ENCODE assay signal across 8 cellular contexts in genomic region chrX:139204903-139205667, GRCh38.
DNase-seq lines count a peak whose midpoint lies in the region; ATAC-seq, FAIRE-seq and TF ChIP-seq lines count a peak whose summit lies in the region.

No MANE protein-coding gene starts in this region.

- H3K27me3 ChIP-seq in CD8-positive, alpha-beta T cell (ENCODE audit: insufficient read depth, low read length), result peaks cover 3% of the 10 kb centered on the region
- H3K27me3 ChIP-seq in IMR-90 (ENCODE audit: control insufficient read depth, insufficient read depth, low read length) (peaks cover 10% of the 10 kb centered on the region; the same call in 1 of the 2 replicates), keratinocyte (ENCODE audit: control insufficient read depth, extremely low read depth, insufficient read depth, low read length) (peaks cover 33% of the 10 kb centered on the region)

- no peak overlapping the region for H4K91ac ChIP-seq in IMR-90 (ENCODE audit: insufficient read depth, low read depth, low read length)

- intact Hi-C loops in CD8-positive, alpha-beta T cell (cut with DNase I, micrococcal nuclease), result no loop called here
- intact Hi-C loops in IMR-90 (cut with micrococcal nuclease), result no loop called here

- H3K9me3 Mint-ChIP-seq in CD8-positive, alpha-beta T cell, result no peaks in the 10 kb centered on the region
- H3K9me3 Mint-ChIP-seq in stimulated activated naive B cell treated with anti-CD40 and anti-IgM and Interleukin-4, amounts not matched to agents 10 μg/mL and 1 μg/mL and 100 μg/mL, for 72 hours, result peaks cover 0 to 1% of the 10 kb centered on the region in 2 donors
- H3K9me3 Mint-ChIP-seq in activated T-helper 17 cell treated with anti-CD3 and anti-CD28 coated beads, Interleukin-2, amount 50 U/mL, for 72 hours, result no peaks in the 10 kb centered on the region

- H4K8ac ChIP-seq in IMR-90 (ENCODE audit: low read depth in 2 of 2, low read length in 2 of 2), result no peak overlapping the region

- H3K4me3 ChIP-seq in CD8-positive, alpha-beta T cell (ENCODE audit: low read depth, low read length), result no peak overlapping the region
- H3K4me3 ChIP-seq in IMR-90 (ENCODE audit: insufficient read depth, low read depth, low read length), result no peak overlapping the region
- peak overlapping the region; percentile 53 for H3K4me3 ChIP-seq in astrocyte of the cerebellum (ENCODE audit: low read depth, low read length)
- peak overlapping the region in 2 of 3 experiments; percentile 20 to 51 for H3K4me3 ChIP-seq in keratinocyte (ENCODE audit: control insufficient read depth in 2 of 3, extremely low read depth in 1 of 3, insufficient read depth in 2 of 3, low read depth in 1 of 3, low read length in 3 of 3)

- H3K4me2 ChIP-seq in IMR-90 (ENCODE audit: low read depth, low read length) (no peak overlapping the region), keratinocyte (ENCODE audit: control insufficient read depth, extremely low read depth, insufficient read depth, low read depth, low read length) (peak overlapping the region; percentile 41)

- H3K18ac ChIP-seq in IMR-90 (ENCODE audit: low read depth, low read length), result no peak overlapping the region

- no peak for DNase-seq in CD8-positive, alpha-beta T cell
- DNase-seq in IMR-90, result no peak
- no peak for DNase-seq in astrocyte of the cerebellum (ENCODE audit: low read depth)
- DNase-seq in keratinocyte (ENCODE audit: low read depth, low spot score), result no peak
- DNase-seq in stimulated activated naive B cell treated with anti-CD40 and anti-IgM and Interleukin-4, amounts not matched to agents 10 μg/mL and 1 μg/mL and 100 μg/mL, for 72 hours, result no peak

- H3K4me3 Mint-ChIP-seq in CD8-positive, alpha-beta T cell, result peak overlapping the region; percentile 35
- H3K4me3 Mint-ChIP-seq in stimulated activated naive B cell treated with anti-CD40 and anti-IgM and Interleukin-4, amounts not matched to agents 10 μg/mL and 1 μg/mL and 100 μg/mL, for 72 hours, result peak overlapping the region; percentile 81 to 83
- H3K4me3 Mint-ChIP-seq in activated T-helper 17 cell treated with anti-CD3 and anti-CD28 coated beads, Interleukin-2, amount 50 U/mL, for 72 hours, result no peak overlapping the region

- no peak overlapping the region for H3K27ac ChIP-seq in CD8-positive, alpha-beta T cell (ENCODE audit: low read depth, low read length)
- H3K27ac ChIP-seq in IMR-90 (ENCODE audit: insufficient read depth, low read length) (no peak overlapping the region), keratinocyte (ENCODE audit: control insufficient read depth, insufficient read depth, low read length) (no peak overlapping the region)

- no peak for TF ChIP-seq CTCF in CD8-positive, alpha-beta T cell (IDR thresholded peaks at IDR 0.05)
- TF ChIP-seq CTCF in IMR-90 (conservative IDR thresholded peaks at IDR 0.05; ENCODE audit: low read depth, low read length) (no peak), astrocyte of the cerebellum (IDR thresholded peaks at IDR 0.05; ENCODE audit: low read depth, low read length, missing control alignments) (no peak), keratinocyte (optimal IDR thresholded peaks at IDR 0.05 in 1 of 3, IDR thresholded peaks at IDR 0.05 in 1 of 3, conservative IDR thresholded peaks at IDR 0.05 in 1 of 3; ENCODE audit: extremely low read depth in 1 of 3, insufficient read depth in 2 of 3, low read length in 3 of 3) (no peak)

- H3K23ac ChIP-seq in IMR-90 (ENCODE audit: low read depth, low read length), result no peak overlapping the region

- TF ChIP-seq RAD21 in IMR-90 (IDR thresholded peaks at IDR 0.05; ENCODE audit: low read length), result no peak

- no peaks in the 10 kb centered on the region for H3K36me3 ChIP-seq in CD8-positive, alpha-beta T cell (ENCODE audit: insufficient read depth, low read length)
- no peaks in the 10 kb centered on the region for H3K36me3 ChIP-seq in IMR-90 (ENCODE audit: control insufficient read depth, insufficient read depth, low read length)
- H3K36me3 ChIP-seq in keratinocyte (ENCODE audit: control insufficient read depth in 2 of 2, extremely low read depth in 1 of 2, insufficient read depth in 2 of 2, low read length in 2 of 2), result no peaks in the 10 kb centered on the region

- POLR2A ChIA-PET in CD8-positive, alpha-beta T cell (lab: Charles Lee), result no interaction called here
- POLR2A ChIA-PET in IMR-90 (lab: Charles Lee; ENCODE audit: unreplicated experiment), result no interaction called here

- H3K79me2 ChIP-seq in keratinocyte (ENCODE audit: control insufficient read depth, insufficient read depth, low read length), result no peaks in the 10 kb centered on the region

- H3K9ac ChIP-seq in IMR-90 (ENCODE audit: low read depth, low read length) (no peak overlapping the region), keratinocyte (ENCODE audit: control insufficient read depth, extremely low read depth, insufficient read depth, low read length) (no peak overlapping the region)

- no peak overlapping the region for H2BK15ac ChIP-seq in IMR-90 (ENCODE audit: low read depth, low read length)

- no TSS peak for BruUV-seq in IMR-90 (replicated peaks; lab: Mats Ljungman, UMichigan)

- H2BK20ac ChIP-seq in IMR-90 (ENCODE audit: low read depth, low read length), result no peak overlapping the region

- H3K27me3 Mint-ChIP-seq in CD8-positive, alpha-beta T cell (ENCODE audit: low read depth), result peaks cover 15% of the 10 kb centered on the region
- peaks cover 35 to 39% of the 10 kb centered on the region in 2 donors for H3K27me3 Mint-ChIP-seq in stimulated activated naive B cell treated with anti-CD40 and anti-IgM and Interleukin-4, amounts not matched to agents 10 μg/mL and 1 μg/mL and 100 μg/mL, for 72 hours
- H3K27me3 Mint-ChIP-seq in activated T-helper 17 cell treated with anti-CD3 and anti-CD28 coated beads, Interleukin-2, amount 50 U/mL, for 72 hours, result peaks cover 16% of the 10 kb centered on the region

- no peaks in the 10 kb centered on the region for H4K20me1 ChIP-seq in IMR-90 (ENCODE audit: insufficient read depth, low read length)
- H4K20me1 ChIP-seq in keratinocyte (ENCODE audit: control insufficient read depth, extremely low read depth, insufficient read depth, low read length), result no peaks in the 10 kb centered on the region

- 13% methylated on average over 3 of the region's 58 CpGs; no CpG with 5 or more reads in 1 of the 2 experiments for WGBS in IMR-90 (ENCODE audit: extremely low coverage in 2 of 2, insufficient read length in 1 of 2), 2 experiments

- no peak overlapping the region for H2BK120ac ChIP-seq in IMR-90 (ENCODE audit: low read depth, low read length)

- peaks cover 3% of the 10 kb centered on the region for H3K4me1 Mint-ChIP-seq in CD8-positive, alpha-beta T cell (ENCODE audit: low read depth)
- peaks cover 5 to 11% of the 10 kb centered on the region in 2 donors for H3K4me1 Mint-ChIP-seq in stimulated activated naive B cell treated with anti-CD40 and anti-IgM and Interleukin-4, amounts not matched to agents 10 μg/mL and 1 μg/mL and 100 μg/mL, for 72 hours
- H3K4me1 Mint-ChIP-seq in activated T-helper 17 cell treated with anti-CD3 and anti-CD28 coated beads, Interleukin-2, amount 50 U/mL, for 72 hours, result no peaks in the 10 kb centered on the region

- no peaks in the 10 kb centered on the region for H3K36me3 Mint-ChIP-seq in CD8-positive, alpha-beta T cell
- H3K36me3 Mint-ChIP-seq in stimulated activated naive B cell treated with anti-CD40 and anti-IgM and Interleukin-4, amounts not matched to agents 10 μg/mL and 1 μg/mL and 100 μg/mL, for 72 hours, result peaks cover 0 to 1% of the 10 kb centered on the region in 2 donors
- H3K36me3 Mint-ChIP-seq in activated T-helper 17 cell treated with anti-CD3 and anti-CD28 coated beads, Interleukin-2, amount 50 U/mL, for 72 hours (ENCODE audit: low read depth), result no peaks in the 10 kb centered on the region

- FAIRE-seq in keratinocyte (lab: Jason Lieb, UNC), result no peak

- H3K79me1 ChIP-seq in IMR-90 (ENCODE audit: low read depth in 1 of 2, low read length in 2 of 2), result no peaks in the 10 kb centered on the region

- H2AK9ac ChIP-seq in IMR-90 (replicated peaks; ENCODE audit: low read depth, low read length, poor library complexity), result no peak overlapping the region

- no peaks in the 10 kb centered on the region for H3K4me1 ChIP-seq in CD8-positive, alpha-beta T cell (ENCODE audit: insufficient read depth, low read length)
- H3K4me1 ChIP-seq in IMR-90 (ENCODE audit: control insufficient read depth, insufficient read depth, low read length) (no peaks in the 10 kb centered on the region), keratinocyte (ENCODE audit: control insufficient read depth, extremely low read depth, insufficient read depth, low read length) (no peaks in the 10 kb centered on the region)

- H2AK5ac ChIP-seq in IMR-90 (ENCODE audit: low read depth, low read length), result no peak overlapping the region

- no peak overlapping the region for H2AFZ ChIP-seq in IMR-90 (replicated peaks; ENCODE audit: low read length, poor library complexity)
- H2AFZ ChIP-seq in keratinocyte (ENCODE audit: control insufficient read depth, low read length), result no peak overlapping the region

- no peaks in the 10 kb centered on the region for H3K9me3 ChIP-seq in CD8-positive, alpha-beta T cell (ENCODE audit: low read length)
- H3K9me3 ChIP-seq in IMR-90 (ENCODE audit: control insufficient read depth, insufficient read depth, low read length) (no peaks in the 10 kb centered on the region; the same call in 1 of the 2 replicates), keratinocyte (ENCODE audit: control insufficient read depth, low read depth, low read length) (no peaks in the 10 kb centered on the region)

- H3K56ac ChIP-seq in IMR-90 (ENCODE audit: extremely low read depth, insufficient read depth, low read length), result no peak overlapping the region

- H3K27ac Mint-ChIP-seq in CD8-positive, alpha-beta T cell, result no peak overlapping the region
- H3K27ac Mint-ChIP-seq in stimulated activated naive B cell treated with anti-CD40 and anti-IgM and Interleukin-4, amounts not matched to agents 10 μg/mL and 1 μg/mL and 100 μg/mL, for 72 hours, result no peak overlapping the region
- no peak overlapping the region for H3K27ac Mint-ChIP-seq in activated T-helper 17 cell treated with anti-CD3 and anti-CD28 coated beads, Interleukin-2, amount 50 U/mL, for 72 hours

- H3K4ac ChIP-seq in IMR-90 (ENCODE audit: low read depth, low read length), result no peak overlapping the region

- in situ Hi-C loops in IMR-90 (cut with MboI; ENCODE audit: low sequenced_read_pairs), result no loop called here
- in situ Hi-C loops in astrocyte of the cerebellum (cut with HindIII; ENCODE audit: low sequenced_read_pairs), result no loop called here

- no peak overlapping the region for H3K14ac ChIP-seq in IMR-90 (replicated peaks; ENCODE audit: low read depth, low read length)

- CTCF ChIA-PET in CD8-positive, alpha-beta T cell (lab: Charles Lee), result no interaction called here
- CTCF ChIA-PET in IMR-90 (lab: Yijun Ruan, JAX), result no interaction called here

- dilution Hi-C loops in IMR-90 (cut with HindIII; ENCODE audit: low sequenced_read_pairs, unreplicated experiment) (no loop called here), keratinocyte (cut with MboI; ENCODE audit: extremely low pct_ligation_motif_present, low sequenced_read_pairs) (no loop called here)

- no peaks in the 10 kb centered on the region for H3K9me1 ChIP-seq in IMR-90 (ENCODE audit: insufficient read depth, low read length)
- no peaks in the 10 kb centered on the region for H3K9me1 ChIP-seq in keratinocyte (ENCODE audit: control insufficient read depth, extremely low read depth, insufficient read depth, low read length)

- no peak overlapping the region for H2BK5ac ChIP-seq in IMR-90 (ENCODE audit: low read depth, low read length, poor library complexity, severe bottlenecking)

- TF ChIP-seq POLR2A in IMR-90 (IDR thresholded peaks at IDR 0.05; ENCODE audit: low read depth, low read length), result no peak

- ATAC-seq in CD8-positive, alpha-beta T cell, result no peak
- peak; percentile 27; the same call in 1 of the 2 replicates for ATAC-seq in IMR-90 (ENCODE audit: low read depth)
- peak; percentile 46 to 54 for ATAC-seq in stimulated activated naive B cell treated with anti-CD40 and anti-IgM and Interleukin-4, amounts not matched to agents 10 μg/mL and 1 μg/mL and 100 μg/mL, for 72 hours (replicated peaks)
- no peak for ATAC-seq in HG03025 (IDR thresholded peaks at IDR 0.05; ENCODE audit: low FRiP score, unreplicated experiment)
- no peak for ATAC-seq in activated T-helper 17 cell treated with anti-CD3 and anti-CD28 coated beads, Interleukin-2, amount 50 U/mL, for 72 hours (replicated peaks)
- no peak for ATAC-seq in HG02610 (IDR thresholded peaks at IDR 0.05; ENCODE audit: unreplicated experiment)

- H4K5ac ChIP-seq in IMR-90 (ENCODE audit: low read depth, low read length), result no peak overlapping the region

Comparison
In these comparisons a context has a peak if more than half of its experiments do, and no peak if none do; other contexts are left out.
1. ATAC-seq: peak in IMR-90 (single experiment) and stimulated activated naive B cell treated with anti-CD40 and anti-IgM and Interleukin-4, amounts not matched to agents 10 μg/mL and 1 μg/mL and 100 μg/mL, for 72 hours (2 of 2); none in CD8-positive, alpha-beta T cell (single experiment), HG03025 (single experiment), activated T-helper 17 cell treated with anti-CD3 and anti-CD28 coated beads, Interleukin-2, amount 50 U/mL, for 72 hours (single experiment) and HG02610 (single experiment).
2. H3K4me3 ChIP-seq: peak in astrocyte of the cerebellum (single experiment) and keratinocyte (2 of 3); none in CD8-positive, alpha-beta T cell (single experiment) and IMR-90 (single experiment).